In genomic region chr5:149453618-149454415, GRCh38 we compare ENCODE assay signal across 1 cellular context.
TF ChIP-seq lines count a peak whose summit lies in the region.

No MANE protein-coding gene starts in this region.

TF ChIP-seq in H1, 55 proteins besides CTCF, POLR2A, EP300 and RAD21 (continued from another document):
- TF ChIP-seq CHD7 (IDR thresholded peaks at IDR 0.05; ENCODE audit: insufficient replicate concordance, low read length) (no peak), JUND (IDR thresholded peaks at IDR 0.05; ENCODE audit: low read length) (no peak), KDM5A (IDR thresholded peaks at IDR 0.05; ENCODE audit: low read length) (no peak), SAP30 (IDR thresholded peaks at IDR 0.05; ENCODE audit: insufficient read depth, insufficient replicate concordance, low read length) (no peak), CHD2 (IDR thresholded peaks at IDR 0.05; ENCODE audit: low read length) (no peak), ATF3 (IDR thresholded peaks at IDR 0.05; ENCODE audit: insufficient read depth, low read depth, low read length) (no peak), TCF12 (IDR thresholded peaks at IDR 0.05; ENCODE audit: low read depth, low read length) (no peak), SIRT6 (IDR thresholded peaks at IDR 0.05; ENCODE audit: low read length) (no peak), ASH2L (IDR thresholded peaks at IDR 0.05; ENCODE audit: low read length) (no peak), EZH2 (IDR thresholded peaks at IDR 0.05; ENCODE audit: low read depth, low read length, severe bottlenecking) (no peak)
